Comparison of ENCODE assay signal across 11 cellular contexts in genomic region chr3:126858887-126859286, GRCh38.
DNase-seq lines count a peak whose midpoint lies in the region; ATAC-seq and TF ChIP-seq lines count a peak whose summit lies in the region.
"Had no signal": no experiment of that assay in that cellular context is flagged by ENCODE, and none has a peak within 500 bp of the region (broad histone marks: within the 10 kb centered on the region; RNA-seq: fewer than 3 reads in every experiment).

No MANE protein-coding gene starts in this region.

- no peak overlapping the region for H3K27ac ChIP-seq in Karpas-422 (ENCODE audit: low read length)
- H3K27ac ChIP-seq: ovary had no signal

- no peak for TF ChIP-seq CTCF in astrocyte of the spinal cord (IDR thresholded peaks at IDR 0.05; ENCODE audit: low read depth, low read length)

- H3K4me2 ChIP-seq in Karpas-422 (ENCODE audit: low read depth, low read length, poor library complexity, severe bottlenecking): no peak overlapping the region

- no peaks in the 10 kb centered on the region for H3K4me1 ChIP-seq in Karpas-422 (ENCODE audit: low read length)

- H3K4me3 ChIP-seq in astrocyte of the spinal cord (ENCODE audit: low read depth, low read length) (no peak overlapping the region), Karpas-422 (ENCODE audit: low read length) (no peak overlapping the region)
- H3K4me3 ChIP-seq: ovary had no signal

- H3K9ac ChIP-seq in Karpas-422 (ENCODE audit: low read length): no peak overlapping the region

- H3K27me3 ChIP-seq in Karpas-422 (ENCODE audit: low read length): no peaks in the 10 kb centered on the region
- H3K27me3 ChIP-seq: ovary had no signal

- no peaks in the 10 kb centered on the region for H3K79me2 ChIP-seq in Karpas-422 (ENCODE audit: low read length)

- in situ Hi-C loops in astrocyte of the spinal cord (cut with HindIII; ENCODE audit: low sequenced_read_pairs): no loop called here

- DNase-seq in COLO668 (lab: John Stamatoyannopoulos, UW; ENCODE audit: unreplicated experiment) (peak; percentile 29), M059J (ENCODE audit: low read depth) (peak; percentile 98), astrocyte of the spinal cord (ENCODE audit: low read depth, low spot score) (peak; percentile 94), kidney tubule cell (ENCODE audit: low spot score) (peak; percentile 93), Karpas-422 (no peak), NCI-H1105 (lab: John Stamatoyannopoulos, UW) (no peak)
- no peak for DNase-seq in activated effector memory CD4-positive, alpha-beta T cell treated with anti-CD3 and anti-CD28 coated beads, Interleukin-2, amount 50 U/mL, for 16 hours
- DNase-seq: activated naive CD4-positive, alpha-beta T cell treated with Interleukin-2 at 50 U/mL for 16 hours; ovary; stimulated activated CD8-positive, alpha-beta memory T cell treated with anti-CD3 and anti-CD28 coated beads, Interleukin-4, amount 100 ng/mL, for 48 hours had no signal

- no peaks in the 10 kb centered on the region for H3K9me3 ChIP-seq in Karpas-422 (ENCODE audit: low read length)
- H3K9me3 ChIP-seq: ovary had no signal

- H4K20me1 ChIP-seq in Karpas-422 (ENCODE audit: insufficient read depth, low read depth, low read length): 0 out of 2 replicates have a peak, but pooled peaks cover 4% of the 10 kb centered on the region

- no peak for ATAC-seq in GM19324 (IDR thresholded peaks at IDR 0.05; ENCODE audit: low FRiP score, unreplicated experiment)

- H3K36me3 ChIP-seq in Karpas-422 (ENCODE audit: insufficient read depth, low read length): no peaks in the 10 kb centered on the region
- H3K36me3 ChIP-seq: ovary had no signal

- H3K9me2 ChIP-seq in Karpas-422 (replicated peaks; ENCODE audit: insufficient read depth, low read length): no peaks in the 10 kb centered on the region

- no peak overlapping the region for H2AFZ ChIP-seq in Karpas-422 (ENCODE audit: low read length)

Comparison
In these comparisons a context has a peak if more than half of its experiments do, and no peak if none do; other contexts are left out.
1. DNase-seq: peak in COLO668 (single experiment), M059J (single experiment), astrocyte of the spinal cord (single experiment) and kidney tubule cell (single experiment); none in Karpas-422 (single experiment), activated effector memory CD4-positive, alpha-beta T cell treated with anti-CD3 and anti-CD28 coated beads, Interleukin-2, amount 50 U/mL, for 16 hours (single experiment) and NCI-H1105 (single experiment).